8 cellular contexts compared by ENCODE assay signal in genomic region chr2:78861546-78861945, GRCh38.
DNase-seq lines count a peak whose midpoint lies in the region; ATAC-seq and TF ChIP-seq lines count a peak whose summit lies in the region.
"Had no signal": no experiment of that assay in that cellular context is flagged by ENCODE, and none has a peak within 500 bp of the region (broad histone marks: within the 10 kb centered on the region; RNA-seq: fewer than 3 reads in every experiment).

No MANE protein-coding gene starts in this region.

- intact Hi-C loops in vagina (cut with DNase I), result no loop called here

- H3K27me3 ChIP-seq in MG63 (no peaks in the 10 kb centered on the region), vagina (no peaks in the 10 kb centered on the region)

- H3K36me3 Mint-ChIP-seq in WTC11 (no peaks in the 10 kb centered on the region), osteocyte (ENCODE audit: unreplicated experiment) (no peaks in the 10 kb centered on the region)

- H3K4me3 Mint-ChIP-seq in WTC11, result no peak overlapping the region
- H3K4me3 Mint-ChIP-seq in osteocyte (ENCODE audit: unreplicated experiment), result no peak overlapping the region
- H3K4me3 Mint-ChIP-seq: activated naive CD4-positive, alpha-beta T cell treated with anti-CD3 and anti-CD28 coated beads for 36 hours had no signal

- H3K4me1 Mint-ChIP-seq in WTC11 (peaks cover 14% of the 10 kb centered on the region), osteocyte (ENCODE audit: unreplicated experiment) (no peaks in the 10 kb centered on the region)

- no peak for TF ChIP-seq POLR2A in vagina (IDR thresholded peaks at IDR 0.05)

- H3K27ac Mint-ChIP-seq in WTC11 (no peak overlapping the region), osteocyte (ENCODE audit: unreplicated experiment) (no peak overlapping the region)
- H3K27ac Mint-ChIP-seq: activated naive CD4-positive, alpha-beta T cell treated with anti-CD3 and anti-CD28 coated beads for 36 hours had no signal

- H3K4me3 ChIP-seq in MG63, result no peak overlapping the region
- no peak overlapping the region for H3K4me3 ChIP-seq in vagina

- no peaks in the 10 kb centered on the region for H3K4me1 ChIP-seq in vagina

- H3K27ac ChIP-seq in vagina, result no peak overlapping the region

- DNase-seq in HT1080 (ENCODE audit: low read depth) (peak; percentile 10), WTC11 (ENCODE audit: low spot score) (no peak), osteocyte (ENCODE audit: extremely low spot score, unreplicated experiment) (no peak), MG63 (no peak), vagina (ENCODE audit: extremely low spot score in 2 of 2) (no peak)
- DNase-seq: activated naive CD4-positive, alpha-beta T cell treated with anti-CD3 and anti-CD28 coated beads for 36 hours had no signal

- CTCF ChIA-PET in WTC11 (lab: Charles Lee), result interaction anchor here (0.5 to 2.1 kb wide), 12 partner anchors 9 to 1081 kb away, joined by 3 to 15 read pairs (median 6); no protein-coding TSS in a partner anchor

- no peaks in the 10 kb centered on the region for H3K9me3 ChIP-seq in MG63
- no peaks in the 10 kb centered on the region for H3K9me3 ChIP-seq in vagina

- peak; percentile 36; the same call in 1 of the 2 replicates for TF ChIP-seq CTCF in GM12874 (IDR thresholded peaks at IDR 0.05; ENCODE audit: insufficient read depth, low read depth, low read length)
- peak; percentile 51 for TF ChIP-seq CTCF in WTC11 (IDR thresholded peaks at IDR 0.05)
- peak; percentile 42 for TF ChIP-seq CTCF in osteocyte (IDR thresholded peaks at IDR 0.05)
- no peak for TF ChIP-seq CTCF in vagina (IDR thresholded peaks at IDR 0.05)

- ATAC-seq in WTC11, result peak; percentile 67
- no peak for ATAC-seq in HG03039 (IDR thresholded peaks at IDR 0.05; ENCODE audit: unreplicated experiment)

- POLR2A ChIA-PET in WTC11 (lab: Charles Lee), result no interaction called here

- H3K27me3 Mint-ChIP-seq in WTC11 (ENCODE audit: low read depth) (no peaks in the 10 kb centered on the region), osteocyte (ENCODE audit: unreplicated experiment) (no peaks in the 10 kb centered on the region)

- H3K36me3 ChIP-seq in MG63 (no peaks in the 10 kb centered on the region), vagina (no peaks in the 10 kb centered on the region)

- H3K9me3 Mint-ChIP-seq in WTC11, result no peaks in the 10 kb centered on the region
- peaks cover 3% of the 10 kb centered on the region for H3K9me3 Mint-ChIP-seq in osteocyte (ENCODE audit: unreplicated experiment)

TF ChIP-seq in WTC11, 78 proteins besides CTCF, POLR2A, EP300 and RAD21:
- TF ChIP-seq SOX15 (CRISPR knock-in tag; IDR thresholded peaks at IDR 0.05) (no peak), RELA (CRISPR knock-in tag; IDR thresholded peaks at IDR 0.05; ENCODE audit: borderline replicate concordance) (no peak), CREB1 (CRISPR knock-in tag; IDR thresholded peaks at IDR 0.05) (no peak)
TF ChIP-seq in WTC11: peak in this region for 0.

Comparison
In these comparisons a context has a peak if more than half of its experiments do, and no peak if none do; other contexts are left out.
1. CTCF ChIP-seq: peak in GM12874 (single experiment), WTC11 (single experiment) and osteocyte (single experiment); none in vagina (0 of 3).